In genomic region chr1:150221552-150221951, GRCh38 we compare ENCODE assay signal across 8 cellular contexts.
DNase-seq lines count a peak whose midpoint lies in the region; ATAC-seq, FAIRE-seq and TF ChIP-seq lines count a peak whose summit lies in the region.

No MANE protein-coding gene starts in this region.

- TF ChIP-seq CTCF in GM12873 (IDR thresholded peaks at IDR 0.05; ENCODE audit: insufficient read depth, low read depth, low read length, missing control alignments), result peak; percentile 53

- DNase-seq in AG08396 (ENCODE audit: low spot score) (peak; percentile 27), inferior parietal cortex (ENCODE audit: extremely low spot score) (peak; percentile 57), midbrain (lab: John Stamatoyannopoulos, UW) (no peak), LoVo (ENCODE audit: low spot score) (no peak)

- ATAC-seq in GM21381 (IDR thresholded peaks at IDR 0.05; ENCODE audit: unreplicated experiment) (no peak), HG02981 (IDR thresholded peaks at IDR 0.05; ENCODE audit: unreplicated experiment) (no peak)

- peak; percentile 86 for FAIRE-seq in TTC549 (lab: Jason Lieb, UNC)

Comparison
In these comparisons a context has a peak if more than half of its experiments do, and no peak if none do; other contexts are left out.
1. DNase-seq: peak in AG08396 (single experiment) and inferior parietal cortex (single experiment); none in midbrain (single experiment) and LoVo (single experiment).